ENCODE assay signal across 8 cellular contexts in genomic region chr6:158559338-158559894, GRCh38. TPM values are rescaled to one million over a fixed set of nuclear protein-coding genes. Genes with fewer than 3 reads are reported as not detected.
DNase-seq lines count a peak whose midpoint lies in the region; ATAC-seq, FAIRE-seq and TF ChIP-seq lines count a peak whose summit lies in the region.

No MANE protein-coding gene starts in this region.

- intact Hi-C loops in Panc1 (cut with micrococcal nuclease; ENCODE audit: unreplicated experiment), result no loop called here
- intact Hi-C loops in pancreas (cut with DNase I), result no loop called here

- H3K9me3 ChIP-seq in Panc1 (ENCODE audit: control insufficient read depth, insufficient read depth, low read depth, low read length), result no peaks in the 10 kb centered on the region
- no peaks in the 10 kb centered on the region for H3K9me3 ChIP-seq in pancreas

- no TSS peak for BruUV-seq in Panc1 (replicated peaks; lab: Mats Ljungman, UMichigan)

- WGBS in pancreas, 2 donors, result 42 to 44% methylated on average over 14 of the region's 14 CpGs

- POLR2A ChIA-PET in Panc1 (lab: Charles Lee), result interaction anchor here (0.6 kb wide), 3 partner anchors 8 to 344 kb away, joined by 3 to 22 read pairs (median 4); partner anchors contain the start of gene SYTL3

- no peaks in the 10 kb centered on the region for H3K27me3 ChIP-seq in Panc1 (ENCODE audit: control insufficient read depth, insufficient read depth, low read length)
- H3K27me3 ChIP-seq in pancreas, result no peaks in the 10 kb centered on the region

- CTCF ChIA-PET in Panc1 (lab: Charles Lee), result no interaction called here

- DNase-seq in G401 (ENCODE audit: low spot score), result peak; percentile 20
- no peak for DNase-seq in Panc1 (ENCODE audit: low read depth, low spot score)
- no peak for DNase-seq in epithelial cell of proximal tubule (ENCODE audit: low read depth)
- no peak for DNase-seq in pancreas
- no peak for DNase-seq in SIG-M5 (lab: John Stamatoyannopoulos, UW)
- DNase-seq in stimulated activated naive CD4-positive, alpha-beta T cell (lab: John Stamatoyannopoulos, UW), result no peak

- H3K36me3 ChIP-seq in Panc1 (ENCODE audit: control insufficient read depth, insufficient read depth, low read length) (peaks cover 2% of the 10 kb centered on the region; the same call in 1 of the 2 replicates), pancreas (no peaks in the 10 kb centered on the region)

- ATAC-seq in Panc1 (no peak), pancreas (no peak), HG02678 (IDR thresholded peaks at IDR 0.05; ENCODE audit: unreplicated experiment) (no peak), GM18909 (IDR thresholded peaks at IDR 0.05; ENCODE audit: poor library complexity, unreplicated experiment) (no peak)

- FAIRE-seq in pancreas (lab: Jason Lieb, UNC), result no peak

- TF ChIP-seq CTCF in Panc1 (IDR thresholded peaks at IDR 0.05) (no peak), epithelial cell of proximal tubule (conservative IDR thresholded peaks at IDR 0.05; ENCODE audit: low read depth, low read length) (no peak), pancreas (IDR thresholded peaks at IDR 0.05) (no peak)

- peak overlapping the region; percentile 94 for H3K27ac ChIP-seq in Panc1 (ENCODE audit: low read length)
- peak overlapping the region; percentile 90 to 95 (median 95) for H3K27ac ChIP-seq in pancreas

- H3K4me1 ChIP-seq in Panc1 (ENCODE audit: control insufficient read depth, insufficient read depth, low read length) (peaks cover 25% of the 10 kb centered on the region), pancreas (peaks cover 9 to 35% (median 18%) of the 10 kb centered on the region in 3 donors)

- in situ Hi-C loops in G401 (cut with HindIII; ENCODE audit: low sequenced_read_pairs) (no loop called here), Panc1 (cut with HindIII; ENCODE audit: low pct_unique_long_range_greater_than_20kb, low sequenced_read_pairs) (no loop called here)

- H3K4me3 ChIP-seq in Panc1 (ENCODE audit: low read depth in 2 of 2, low read length in 2 of 2) (peak overlapping the region; percentile 72 to 86), epithelial cell of proximal tubule (ENCODE audit: low read depth, low read length) (peak overlapping the region; percentile 82), pancreas (peak overlapping the region; percentile 81 to 99 (median 89))

RNA-seq across cellular contexts. Expression of gene TMEM181, which starts 0.5 kb away (rescaled TPM):
- 21.4 and 32.8 TPM in 2 replicates for total RNA-seq in G401 (2014; rRNA removed; shearing (Covaris generic))
- total RNA-seq in Panc1 (2021; ENCODE audit: unreplicated experiment) (38.0 TPM), epithelial cell of proximal tubule (14.5 and 16.5 TPM in 2 replicates), pancreas (10 to 100 TPM; 18.9 to 32.8 (median 25.9) TPM)
- 24.5 TPM for polyA plus RNA-seq in Panc1 (2012; ENCODE audit: insufficient read length)
- polyA plus RNA-seq in pancreas, result 10 to 100 TPM; 14.1 to 19.1 TPM
